1 cellular context compared by ENCODE assay signal in genomic region chr5:138752341-138752950, GRCh38.
TF ChIP-seq lines count a peak whose summit lies in the region.

No MANE protein-coding gene starts in this region.

TF ChIP-seq in HEK293, 187 proteins besides CTCF, POLR2A, EP300 and RAD21 (continued from another document):
- TF ChIP-seq ZBTB10 (tag by site-specific recombination; IDR thresholded peaks at IDR 0.05) (no peak), GLIS1 (tag by site-specific recombination; IDR thresholded peaks at IDR 0.05) (no peak), SCRT2 (tag by site-specific recombination; IDR thresholded peaks at IDR 0.05) (no peak), ZNF510 (tag by site-specific recombination; IDR thresholded peaks at IDR 0.05; ENCODE audit: insufficient replicate concordance) (no peak), ZNF580 (tag by site-specific recombination; IDR thresholded peaks at IDR 0.05) (no peak), ZNF777 (tag by site-specific recombination; IDR thresholded peaks at IDR 0.05; ENCODE audit: borderline replicate concordance) (no peak), ZNF596 (tag by site-specific recombination; IDR thresholded peaks at IDR 0.05) (no peak), ZNF768 (tag by site-specific recombination; IDR thresholded peaks at IDR 0.05) (no peak), ZNF155 (tag by site-specific recombination; IDR thresholded peaks at IDR 0.05) (no peak), ZNF394 (tag by site-specific recombination; IDR thresholded peaks at IDR 0.05; ENCODE audit: borderline replicate concordance) (peak; percentile 96), ZNF530 (tag by site-specific recombination; IDR thresholded peaks at IDR 0.05; ENCODE audit: low read depth) (no peak), SP2 (tag by site-specific recombination; IDR thresholded peaks at IDR 0.05) (peak; percentile 41; the same call in 1 of the 2 replicates), ZNF513 (tag by site-specific recombination; IDR thresholded peaks at IDR 0.05) (no peak), PRDM10 (tag by site-specific recombination; IDR thresholded peaks at IDR 0.05) (peak; percentile 66; the same call in 1 of the 2 replicates), ZNF350 (tag by site-specific recombination; IDR thresholded peaks at IDR 0.05) (no peak), ZNF645 (tag by site-specific recombination; IDR thresholded peaks at IDR 0.05) (no peak), SETDB1 (IDR thresholded peaks at IDR 0.05; ENCODE audit: insufficient read length, low read length) (no peak), GLI4 (tag by site-specific recombination; IDR thresholded peaks at IDR 0.05) (no peak), MYNN (tag by site-specific recombination; IDR thresholded peaks at IDR 0.05; ENCODE audit: borderline replicate concordance) (no peak), KLF8 (tag by site-specific recombination; IDR thresholded peaks at IDR 0.05) (no peak)
